10 cellular contexts compared by ENCODE assay signal in genomic region chr7:55271069-55271468, GRCh38.
A peak's percentile ranks its signal among the peaks of the same experiment; 100 is the strongest.
DNase-seq lines count a peak whose midpoint lies in the region; ATAC-seq and TF ChIP-seq lines count a peak whose summit lies in the region.
"Had no signal": no experiment of that assay in that cellular context is flagged by ENCODE, and none has a peak within 500 bp of the region (broad histone marks: within the 10 kb centered on the region; RNA-seq: fewer than 3 reads in every experiment).

No MANE protein-coding gene starts in this region.

- ATAC-seq in psoas muscle: no peak

- no peaks in the 10 kb centered on the region for H3K27me3 ChIP-seq in colonic mucosa
- no peaks in the 10 kb centered on the region for H3K27me3 ChIP-seq in psoas muscle (ENCODE audit: insufficient read depth in 3 of 3, low read length in 2 of 3)

- no peaks in the 10 kb centered on the region for H3K9me3 ChIP-seq in colonic mucosa
- no peaks in the 10 kb centered on the region for H3K9me3 ChIP-seq in psoas muscle

- WGBS in psoas muscle, 3 donors: 50 to 53% (median 52%) methylated on average over 4 of the region's 4 CpGs

- TF ChIP-seq CTCF in GM12865 (IDR thresholded peaks at IDR 0.05; ENCODE audit: insufficient read depth, low read depth, low read length, missing control alignments) (peak; percentile 15), colonic mucosa (IDR thresholded peaks at IDR 0.05) (peak; percentile 14), psoas muscle (IDR thresholded peaks at IDR 0.05) (peak; percentile 14)

- no peaks in the 10 kb centered on the region for H3K36me3 ChIP-seq in colonic mucosa
- no peaks in the 10 kb centered on the region for H3K36me3 ChIP-seq in psoas muscle (ENCODE audit: insufficient read depth in 1 of 2, low read depth in 1 of 2)

- intact Hi-C loops in colonic mucosa (cut with DNase I) (no loop called here), psoas muscle (cut with DNase I) (no loop called here)

- DNase-seq in GM12865 (ENCODE audit: low read depth) (no peak), NAMALWA (ENCODE audit: low spot score) (peak; percentile 44), colonic mucosa (no peak), psoas muscle (no peak), HT-29 (ENCODE audit: low spot score) (no peak), nucleus accumbens (lab: John Stamatoyannopoulos, UW) (no peak), amniotic stem cell (lab: John Stamatoyannopoulos, UW) (no peak)
- DNase-seq: effector memory CD4-positive, alpha-beta T cell; kidney; NCI-H226 had no signal

- no peaks in the 10 kb centered on the region for H3K4me1 ChIP-seq in colonic mucosa
- no peaks in the 10 kb centered on the region for H3K4me1 ChIP-seq in psoas muscle

- H3K27ac ChIP-seq in colonic mucosa (no peak overlapping the region), psoas muscle (no peak overlapping the region)

- no peak overlapping the region for H3K4me3 ChIP-seq in GM12865 (ENCODE audit: low read depth, low read length)
- H3K4me3 ChIP-seq in colonic mucosa: no peak overlapping the region
- H3K4me3 ChIP-seq in psoas muscle: no peak overlapping the region

- no peak overlapping the region for H3K9ac ChIP-seq in colonic mucosa (ENCODE audit: low read depth in 2 of 2, low read length in 2 of 2)
